ENCODE assay signal across 8 cellular contexts in genomic region chr3:187743195-187744141, GRCh38. TPM values are rescaled to one million over a fixed set of nuclear protein-coding genes. Genes with fewer than 3 reads are reported as not detected.
DNase-seq lines count a peak whose midpoint lies in the region; ATAC-seq lines count a peak whose summit lies in the region.

No MANE protein-coding gene starts in this region.

- DNase-seq in NCI-H510A (lab: John Stamatoyannopoulos, UW): peak; percentile 9
- no peak for DNase-seq in NCI-H510A treated with DMSO at 0.1 percent for 48 hours (lab: John Stamatoyannopoulos, UW)
- DNase-seq in SKM-1 (lab: John Stamatoyannopoulos, UW; ENCODE audit: unreplicated experiment): peak; percentile 15
- peak; percentile 75 for DNase-seq in astrocyte of the hippocampus (ENCODE audit: low read depth, low spot score)
- no peak for DNase-seq in GDM1 (lab: John Stamatoyannopoulos, UW)

- ATAC-seq in HG02938 (IDR thresholded peaks at IDR 0.05; ENCODE audit: unreplicated experiment): no peak

- H3K9ac ChIP-seq in iPS-15b (ENCODE audit: low read depth, low read length) (peak overlapping the region; percentile 27), skeletal muscle satellite cell (ENCODE audit: low read depth, low read length) (peak overlapping the region; percentile 95)

- H3K36me3 ChIP-seq in iPS-15b (ENCODE audit: control insufficient read depth, insufficient read depth, low read length) (no peaks in the 10 kb centered on the region), skeletal muscle satellite cell (ENCODE audit: insufficient read depth, low read length) (no peaks in the 10 kb centered on the region)

- H3K4me2 ChIP-seq in skeletal muscle satellite cell (ENCODE audit: low read length): peak overlapping the region; percentile 94

- H3K27me3 ChIP-seq in iPS-15b (ENCODE audit: control insufficient read depth, insufficient read depth, low read length) (peaks cover 17% of the 10 kb centered on the region), skeletal muscle satellite cell (ENCODE audit: control insufficient read depth, insufficient read depth, low read length) (no peaks in the 10 kb centered on the region)

- H3K9me3 ChIP-seq in iPS-15b (ENCODE audit: control insufficient read depth, insufficient read depth, low read length) (no peaks in the 10 kb centered on the region), skeletal muscle satellite cell (replicated peaks; ENCODE audit: low read length) (no peaks in the 10 kb centered on the region)

- H3K4me3 ChIP-seq in iPS-15b (ENCODE audit: low read depth, low read length): peak overlapping the region; percentile 83
- H3K4me3 ChIP-seq in skeletal muscle satellite cell (ENCODE audit: low read length): peak overlapping the region; percentile 84

- H3K4me1 ChIP-seq in iPS-15b (ENCODE audit: control insufficient read depth, insufficient read depth, low read length) (peaks cover 20% of the 10 kb centered on the region), skeletal muscle satellite cell (ENCODE audit: control insufficient read depth, insufficient read depth, low read length) (peaks cover 46% of the 10 kb centered on the region)

RNA-seq across cellular contexts. Expression of gene BCL6, which starts 1.8 kb away (rescaled TPM):
- 18.3 and 25.6 TPM in 2 replicates for total RNA-seq in skeletal muscle satellite cell (2012; rRNA removed)

RNA-seq across cellular contexts. Expression of gene RTP2, which starts 41.1 kb away (rescaled TPM):
- not detected in 2 replicates for total RNA-seq in skeletal muscle satellite cell (2012; rRNA removed)

Comparison
In these comparisons a context has a peak if more than half of its experiments do, and no peak if none do; other contexts are left out.
1. DNase-seq: peak in NCI-H510A (single experiment), SKM-1 (single experiment) and astrocyte of the hippocampus (single experiment); none in NCI-H510A treated with DMSO at 0.1 percent for 48 hours (single experiment) and GDM1 (single experiment).